Comparison of ENCODE assay signal across 10 cellular contexts in genomic region chr4:2806392-2807355, GRCh38. TPM values are rescaled to one million over a fixed set of nuclear protein-coding genes. Genes with fewer than 3 reads are reported as not detected.
DNase-seq lines count a peak whose midpoint lies in the region; ATAC-seq and TF ChIP-seq lines count a peak whose summit lies in the region.
"Had no signal": no experiment of that assay in that cellular context is flagged by ENCODE, and none has a peak within 500 bp of the region (broad histone marks: within the 10 kb centered on the region; RNA-seq: fewer than 3 reads in every experiment).

No MANE protein-coding gene starts in this region.

- no peak overlapping the region for H3K4me3 ChIP-seq in colonic mucosa
- H3K4me3 ChIP-seq in lung, result no peak overlapping the region
- H3K4me3 ChIP-seq in subcutaneous abdominal adipose tissue (ENCODE audit: low read depth in 1 of 5, low read length in 5 of 5), result peak overlapping the region in 2 of 5 donors; percentile 25 to 44

- WGBS in lung, 2 donors, result 47 to 64% methylated on average over 27 of the region's 27 CpGs

- H3K27me3 ChIP-seq in colonic mucosa (no peaks in the 10 kb centered on the region), lung (ENCODE audit: control insufficient read depth, insufficient read depth) (no peaks in the 10 kb centered on the region), subcutaneous abdominal adipose tissue (ENCODE audit: control insufficient read depth in 5 of 5, insufficient read depth in 4 of 5, low read length in 5 of 5) (no peaks in the 10 kb centered on the region)

- peaks cover 38% of the 10 kb centered on the region for H3K4me1 ChIP-seq in colonic mucosa
- peaks cover 22 to 72% of the 10 kb centered on the region in 2 donors for H3K4me1 ChIP-seq in lung (ENCODE audit: control insufficient read depth in 2 of 2, insufficient read depth in 2 of 2, low read length in 2 of 2)
- peaks cover 25 to 91% (median 83%) of the 10 kb centered on the region in 5 donors for H3K4me1 ChIP-seq in subcutaneous abdominal adipose tissue (ENCODE audit: control insufficient read depth in 5 of 5, insufficient read depth in 5 of 5, low read length in 5 of 5)

- TF ChIP-seq CTCF in colonic mucosa (IDR thresholded peaks at IDR 0.05) (no peak), lung (IDR thresholded peaks at IDR 0.05; ENCODE audit: control extremely low read depth, extremely low read depth) (no peak)

- H3K27ac ChIP-seq in colonic mucosa (peak overlapping the region; percentile 60), lung (ENCODE audit: low read depth in 1 of 2, low read length in 1 of 2) (peak overlapping the region; percentile 2 to 94), subcutaneous abdominal adipose tissue (ENCODE audit: low read depth, low read length) (peak overlapping the region; percentile 70)

- intact Hi-C loops in colonic mucosa (cut with DNase I), result no loop called here

- H3K9ac ChIP-seq in colonic mucosa (ENCODE audit: low read depth in 2 of 2, low read length in 2 of 2) (peak overlapping the region; percentile 59 to 82), subcutaneous abdominal adipose tissue (ENCODE audit: low read length in 5 of 5) (peak overlapping the region in 2 of 5 donors; percentile 44 to 71)

- H3K36me3 ChIP-seq in colonic mucosa, result no peaks in the 10 kb centered on the region
- H3K36me3 ChIP-seq in lung (ENCODE audit: control insufficient read depth in 2 of 2, insufficient read depth in 2 of 2, low read length in 2 of 2), result peaks cover 0 to 2% of the 10 kb centered on the region in 2 donors
- H3K36me3 ChIP-seq in subcutaneous abdominal adipose tissue (ENCODE audit: control insufficient read depth in 5 of 5, insufficient read depth in 5 of 5, low read length in 5 of 5), result no peaks in the 10 kb centered on the region

- H3K9me3 ChIP-seq in colonic mucosa (no peaks in the 10 kb centered on the region), lung (ENCODE audit: control insufficient read depth in 2 of 2, insufficient read depth in 1 of 2, low read length in 1 of 2) (no peaks in the 10 kb centered on the region), subcutaneous abdominal adipose tissue (ENCODE audit: control insufficient read depth in 5 of 5, low read length in 5 of 5) (no peaks in the 10 kb centered on the region)

- DNase-seq in NCI-H2029 (lab: John Stamatoyannopoulos, UW), result peak; percentile 55
- DNase-seq in colonic mucosa, result peak; percentile 79
- peak; percentile 76 for DNase-seq in lung (ENCODE audit: low spot score)
- no peak for DNase-seq in NCI-H146 treated with DMSO at 0.1 percent for 48 hours (lab: John Stamatoyannopoulos, UW; ENCODE audit: unreplicated experiment)
- no peak for DNase-seq in NCI-H226
- no peak for DNase-seq in activated CD4-positive, CD25-positive, alpha-beta regulatory T cell (lab: John Stamatoyannopoulos, UW)
- DNase-seq: activated CD4-positive, alpha-beta T cell treated with anti-CD3 and anti-CD28 coated beads, Interleukin-2, amount 50 U/mL, for 48 hours; NCI-H345 had no signal

- no peak for ATAC-seq in lung (ENCODE audit: insufficient read depth, low FRiP score)
- no peak for ATAC-seq in HG03097 (IDR thresholded peaks at IDR 0.05; ENCODE audit: low FRiP score, unreplicated experiment)

RNA-seq across cellular contexts. Expression of gene SH3BP2, which starts 13.8 kb away (rescaled TPM):
- total RNA-seq in colonic mucosa (10 to 100 TPM; 62.2 to 70.8 TPM), lung (100 to 1,000 TPM in 1 of 2 donors, 10 to 100 TPM in 1; 49.9 to 117 TPM)
- polyA plus RNA-seq in lung, result 10 to 100 TPM; 62.9 to 96.7 TPM

RNA-seq across cellular contexts. Expression of gene ADD1, which starts 37.0 kb away (rescaled TPM):
- 100 to 1,000 TPM; 223 to 233 TPM for total RNA-seq in colonic mucosa
- 100 to 1,000 TPM; 300 to 400 TPM for total RNA-seq in lung
- 100 to 1,000 TPM; 127 to 237 TPM for polyA plus RNA-seq in lung

RNA-seq across cellular contexts. Expression of gene TNIP2, which starts 50.5 kb away (rescaled TPM):
- total RNA-seq in colonic mucosa, result 10 to 100 TPM; 43.6 to 61.3 TPM
- 10 to 100 TPM; 30.6 to 46.3 TPM for total RNA-seq in lung
- polyA plus RNA-seq in lung, result 10 to 100 TPM; 41.2 to 82.8 TPM

Comparison
In these comparisons a context has a peak if more than half of its experiments do, and no peak if none do; other contexts are left out.
1. DNase-seq: peak in NCI-H2029 (single experiment), colonic mucosa (single experiment) and lung (single experiment); none in NCI-H146 treated with DMSO at 0.1 percent for 48 hours (single experiment), NCI-H226 (single experiment) and activated CD4-positive, CD25-positive, alpha-beta regulatory T cell (0 of 4).
2. Peak in every context shown above with its lines, with median percentiles within 50 percentile points of each other: H3K27ac ChIP-seq.